ENCODE assay signal across 8 cellular contexts in genomic region chr12:122880668-122881067, GRCh38. TPM values are rescaled to one million over a fixed set of nuclear protein-coding genes. Genes with fewer than 3 reads are reported as not detected.
A peak's percentile ranks its signal among the peaks of the same experiment; 100 is the strongest.
DNase-seq lines count a peak whose midpoint lies in the region; ATAC-seq and TF ChIP-seq lines count a peak whose summit lies in the region.

No MANE protein-coding gene starts in this region.

- H3K4me3 ChIP-seq in AG10803 (ENCODE audit: low read length) (no peak overlapping the region), foreskin fibroblast (ENCODE audit: low read depth in 1 of 2, low read length in 2 of 2) (no peak overlapping the region)

- DNase-seq in AG10803 (ENCODE audit: low read depth) (peak; percentile 54), H4 (ENCODE audit: low spot score) (peak; percentile 41), T-cell (no peak), foreskin fibroblast (peak; percentile 55 to 75), posterior cingulate gyrus (peak in 9 of 10 donors; percentile 68 to 96 (median 79)), NCI-H128 (lab: John Stamatoyannopoulos, UW; ENCODE audit: unreplicated experiment) (no peak)

- H3K27me3 Mint-ChIP-seq in T-cell = no peaks in the 10 kb centered on the region

- intact Hi-C loops in posterior cingulate gyrus (cut with DNase I) = loop anchor here (5.0 kb wide), 1 partner anchor 72 kb away; no protein-coding TSS in a partner anchor

- peaks cover 92 to 94% (median 94%) of the 10 kb centered on the region in 3 donors for H3K4me1 Mint-ChIP-seq in T-cell

- H3K27ac Mint-ChIP-seq in T-cell = peak overlapping the region; percentile 83 to 84

- CTCF ChIA-PET in T-cell (lab: Charles Lee) = interaction anchor here (0.6 to 1.0 kb wide), 2 partner anchors 9 to 13 kb away, joined by 3 to 7 read pairs; no protein-coding TSS in a partner anchor

- no peaks in the 10 kb centered on the region for H3K9me3 Mint-ChIP-seq in T-cell

- H3K4me3 Mint-ChIP-seq in T-cell = peak overlapping the region in 2 of 3 donors; percentile 18 to 40

- peaks cover 24% of the 10 kb centered on the region for H3K36me3 Mint-ChIP-seq in T-cell

- TF ChIP-seq CTCF in AG10803 (conservative IDR thresholded peaks at IDR 0.05; ENCODE audit: low read length) = peak; percentile 54
- TF ChIP-seq CTCF in foreskin fibroblast (IDR thresholded peaks at IDR 0.05; ENCODE audit: low read depth, low read length) = peak; percentile 61

- ATAC-seq in T-cell (replicated peaks in 1 of 4) (peak; percentile 33 to 59 (median 47)), HG02938 (IDR thresholded peaks at IDR 0.05; ENCODE audit: unreplicated experiment) (no peak), GM18907 (IDR thresholded peaks at IDR 0.05; ENCODE audit: unreplicated experiment) (no peak)

- POLR2A ChIA-PET in T-cell (lab: Charles Lee) = interaction anchor here (0.5 to 1.0 kb wide), 3 partner anchors 13 to 18 kb away, joined by 3 to 4 read pairs (median 4); no protein-coding TSS in a partner anchor

RNA-seq across cellular contexts. Expression of gene VPS37B, which starts 15.3 kb away (rescaled TPM):
- total RNA-seq in H4 (2014; rRNA removed; shearing (Covaris generic)) = 29.2 and 44.0 TPM in 2 replicates
- total RNA-seq in T-cell = 10 to 100 TPM; 25.9 to 85.8 (median 34.6) TPM

RNA-seq across cellular contexts. Expression of gene HIP1R, which starts 45.4 kb away (rescaled TPM):
- 22.0 and 25.6 TPM in 2 replicates for total RNA-seq in H4 (2014; rRNA removed; shearing (Covaris generic))
- total RNA-seq in T-cell = 100 to 1,000 TPM; 108 to 123 (median 116) TPM

Comparison
In these comparisons a context has a peak if more than half of its experiments do, and no peak if none do; other contexts are left out.
1. DNase-seq: peak in AG10803 (single experiment), H4 (single experiment), foreskin fibroblast (2 of 2) and posterior cingulate gyrus (9 of 10); none in T-cell (0 of 34) and NCI-H128 (single experiment).
2. ATAC-seq: peak in T-cell (4 of 4); none in HG02938 (single experiment) and GM18907 (single experiment).